ENCODE assay signal across 8 cellular contexts in the genomic region with DNA sequence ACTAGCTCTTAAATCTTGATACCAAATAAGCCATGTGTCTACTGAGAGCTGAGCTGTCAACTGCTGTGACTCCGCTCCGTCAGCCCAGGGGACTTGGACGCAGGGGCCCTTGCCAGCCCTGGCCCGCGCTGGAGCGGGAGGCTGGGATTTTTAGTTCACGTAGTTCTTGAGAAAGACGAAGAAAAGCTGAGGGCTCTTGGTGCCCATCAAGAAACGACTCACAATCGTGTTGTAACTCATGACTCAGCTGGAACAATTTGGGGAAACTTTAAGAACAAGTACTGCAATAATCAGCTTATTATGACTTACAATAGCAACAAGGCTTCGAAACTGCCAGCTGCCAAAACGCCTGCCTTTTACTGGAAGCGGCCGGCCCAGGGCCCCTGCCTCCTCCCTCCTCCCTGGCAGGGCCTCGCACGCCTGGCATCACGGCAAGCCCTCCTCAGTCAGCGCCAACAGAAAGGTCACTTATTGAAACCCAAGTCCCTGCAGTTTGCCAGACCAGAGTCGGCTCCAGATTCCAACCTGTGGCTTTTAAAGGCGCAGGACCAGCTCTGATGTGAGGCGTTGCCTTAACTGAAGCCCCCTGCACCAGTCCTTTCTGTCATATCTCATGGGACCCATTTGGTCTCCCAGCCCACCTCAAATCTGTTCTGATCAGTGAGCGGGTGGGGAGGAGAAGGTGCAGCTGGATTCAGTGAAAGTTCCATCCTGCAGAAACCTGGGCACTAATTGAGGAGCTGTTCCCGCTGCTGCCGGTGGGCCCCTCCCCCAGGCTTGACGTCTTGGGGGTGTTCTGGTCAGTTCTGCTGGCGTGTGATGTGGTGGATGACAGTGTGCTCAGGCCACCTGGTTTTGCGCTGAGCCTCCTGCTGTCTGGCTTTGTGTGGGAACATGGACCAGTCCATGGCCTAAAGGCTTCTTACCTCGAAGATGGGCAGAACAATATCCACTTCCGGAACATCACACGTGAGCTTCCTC.
DNase-seq lines count a peak whose midpoint lies in the region; ATAC-seq and FAIRE-seq lines count a peak whose summit lies in the region.

No MANE protein-coding gene starts in this region.

- peaks cover 51% of the 10 kb centered on the region for H3K4me1 Mint-ChIP-seq in stimulated activated naive CD8-positive, alpha-beta T cell treated with anti-CD3 and anti-CD28 coated beads, Interleukin-15, Interleukin-2, amounts not matched to agents 100 ng/mL and 50 ng/mL, for 24 hours (ENCODE audit: low read depth)
- peaks cover 47% of the 10 kb centered on the region for H3K4me1 Mint-ChIP-seq in activated naive CD8-positive, alpha-beta T cell (ENCODE audit: low read depth)

- peak overlapping the region; percentile 75 for H3K27ac Mint-ChIP-seq in stimulated activated naive CD8-positive, alpha-beta T cell treated with anti-CD3 and anti-CD28 coated beads, Interleukin-15, Interleukin-2, amounts not matched to agents 100 ng/mL and 50 ng/mL, for 24 hours
- peak overlapping the region; percentile 76 for H3K27ac Mint-ChIP-seq in activated naive CD8-positive, alpha-beta T cell

- H3K36me3 Mint-ChIP-seq in stimulated activated naive CD8-positive, alpha-beta T cell treated with anti-CD3 and anti-CD28 coated beads, Interleukin-15, Interleukin-2, amounts not matched to agents 100 ng/mL and 50 ng/mL, for 24 hours (ENCODE audit: low read depth), result peaks cover 35% of the 10 kb centered on the region
- H3K36me3 Mint-ChIP-seq in activated naive CD8-positive, alpha-beta T cell, result peaks cover 7% of the 10 kb centered on the region

- intact Hi-C loops in Right ventricle myocardium inferior (cut with DNase I), result no loop called here

- no peaks in the 10 kb centered on the region for H3K27me3 Mint-ChIP-seq in stimulated activated naive CD8-positive, alpha-beta T cell treated with anti-CD3 and anti-CD28 coated beads, Interleukin-15, Interleukin-2, amounts not matched to agents 100 ng/mL and 50 ng/mL, for 24 hours
- H3K27me3 Mint-ChIP-seq in activated naive CD8-positive, alpha-beta T cell, result no peaks in the 10 kb centered on the region

- no peak for DNase-seq in stimulated activated naive CD8-positive, alpha-beta T cell treated with anti-CD3 and anti-CD28 coated beads, Interleukin-15, Interleukin-2, amounts not matched to agents 100 U/mL and 50 U/mL, for 24 hours
- DNase-seq in Right ventricle myocardium inferior (ENCODE audit: missing footprints) (peak; percentile 91), pons (ENCODE audit: low spot score) (peak; percentile 65), HTR-8/SVneo (ENCODE audit: insufficient read length, low spot score) (no peak), A172 (ENCODE audit: low spot score) (no peak)

- FAIRE-seq in HTR-8/SVneo (lab: Jason Lieb, UNC), result no peak

- H3K4me3 Mint-ChIP-seq in stimulated activated naive CD8-positive, alpha-beta T cell treated with anti-CD3 and anti-CD28 coated beads, Interleukin-15, Interleukin-2, amounts not matched to agents 100 ng/mL and 50 ng/mL, for 24 hours, result no peak overlapping the region
- H3K4me3 Mint-ChIP-seq in activated naive CD8-positive, alpha-beta T cell, result no peak overlapping the region

- ATAC-seq in stimulated activated naive CD8-positive, alpha-beta T cell treated with anti-CD3 and anti-CD28 coated beads, Interleukin-15, Interleukin-2, amounts not matched to agents 100 U/mL and 50 U/mL, for 24 hours, result no peak
- ATAC-seq in Right ventricle myocardium inferior, result peak; percentile 73
- ATAC-seq in HG02759 (IDR thresholded peaks at IDR 0.05; ENCODE audit: unreplicated experiment), result no peak

- H3K9me3 Mint-ChIP-seq in stimulated activated naive CD8-positive, alpha-beta T cell treated with anti-CD3 and anti-CD28 coated beads, Interleukin-15, Interleukin-2, amounts not matched to agents 100 ng/mL and 50 ng/mL, for 24 hours, result no peaks in the 10 kb centered on the region
- no peaks in the 10 kb centered on the region for H3K9me3 Mint-ChIP-seq in activated naive CD8-positive, alpha-beta T cell (ENCODE audit: low read depth)

Comparison
In these comparisons a context has a peak if more than half of its experiments do, and no peak if none do; other contexts are left out.
1. DNase-seq: peak in Right ventricle myocardium inferior (single experiment) and pons (single experiment); none in stimulated activated naive CD8-positive, alpha-beta T cell treated with anti-CD3 and anti-CD28 coated beads, Interleukin-15, Interleukin-2, amounts not matched to agents 100 U/mL and 50 U/mL, for 24 hours (single experiment), HTR-8/SVneo (single experiment) and A172 (single experiment).